11 cellular contexts compared by ENCODE assay signal in genomic region chr2:43159797-43160196, GRCh38.
DNase-seq lines count a peak whose midpoint lies in the region; ATAC-seq and TF ChIP-seq lines count a peak whose summit lies in the region.
"Had no signal": no experiment of that assay in that cellular context is flagged by ENCODE, and none has a peak within 500 bp of the region (broad histone marks: within the 10 kb centered on the region; RNA-seq: fewer than 3 reads in every experiment).

No MANE protein-coding gene starts in this region.

- ATAC-seq in DND-41 (ENCODE audit: insufficient read depth, low read depth): no peak
- no peak for ATAC-seq in foreskin keratinocyte
- no peak for ATAC-seq in GM21423 (IDR thresholded peaks at IDR 0.05; ENCODE audit: unreplicated experiment)
- ATAC-seq in activated CD4-positive, CD25-positive, alpha-beta regulatory T cell treated with anti-CD3 and anti-CD28 coated beads, Interleukin-2, amount 50 U/mL, for 24 hours: no peak

- TF ChIP-seq CTCF in DND-41 (IDR thresholded peaks at IDR 0.05; ENCODE audit: borderline replicate concordance, extremely low read depth, low read length, poor library complexity, severe bottlenecking) (no peak), Peyer's patch (IDR thresholded peaks at IDR 0.05) (no peak), foreskin keratinocyte (conservative IDR thresholded peaks at IDR 0.05) (no peak)

- H3K4me1 ChIP-seq in DND-41 (ENCODE audit: insufficient read depth, low read length) (peaks cover 43% of the 10 kb centered on the region), Peyer's patch (peaks cover 23 to 34% (median 28%) of the 10 kb centered on the region in 4 donors), foreskin keratinocyte (peaks cover 29% of the 10 kb centered on the region), skeletal muscle satellite cell (ENCODE audit: control insufficient read depth, insufficient read depth, low read length) (peaks cover 33% of the 10 kb centered on the region)

- H3K4me3 ChIP-seq in DND-41 (ENCODE audit: low read depth in 1 of 2, low read length in 2 of 2) (peak overlapping the region in 1 of 2 experiments; percentile 45; a peak in 1 of 4 replicates), Peyer's patch (no peak overlapping the region), skeletal muscle satellite cell (ENCODE audit: low read length) (no peak overlapping the region)

- DNase-seq in DND-41: no peak
- no peak for DNase-seq in Peyer's patch
- no peak for DNase-seq in foreskin keratinocyte
- no peak for DNase-seq in SIG-M5 treated with dmso at 0.1 percent for 504 hours (lab: John Stamatoyannopoulos, UW; ENCODE audit: unreplicated experiment)
- no peak for DNase-seq in stimulated activated CD4-positive, alpha-beta T cell treated with anti-CD3 and anti-CD28 coated beads, Interleukin-4, amount 100 ng/mL, for 4 hours
- DNase-seq: GOT3; OCI-M1; stimulated activated CD4-positive, alpha-beta T cell treated with anti-CD3 and anti-CD28 coated beads, Interleukin-12 subunit alpha, Interleukin-12 subunit beta, amount 100 ng/mL, for 4 hours had no signal

- peak overlapping the region; percentile 97 for H3K27ac ChIP-seq in DND-41 (ENCODE audit: low read length)
- H3K27ac ChIP-seq in Peyer's patch: peak overlapping the region; percentile 84 to 98 (median 91)
- peak overlapping the region; percentile 92 for H3K27ac ChIP-seq in foreskin keratinocyte

- H3K9me3 ChIP-seq in DND-41 (ENCODE audit: insufficient read depth, low read length, severe bottlenecking) (no peaks in the 10 kb centered on the region), Peyer's patch (no peaks in the 10 kb centered on the region), skeletal muscle satellite cell (replicated peaks; ENCODE audit: low read length) (no peaks in the 10 kb centered on the region)

- 0 out of 2 replicates have a peak overlapping the region, but pooled peaks have one; percentile 19 for H2AFZ ChIP-seq in DND-41 (ENCODE audit: low read depth, low read length)

- H3K9ac ChIP-seq in DND-41 (ENCODE audit: low read depth, low read length) (peak overlapping the region; percentile 61), skeletal muscle satellite cell (ENCODE audit: low read depth, low read length) (peak overlapping the region; percentile 77)

- H3K79me2 ChIP-seq in DND-41 (ENCODE audit: insufficient read depth, low read length): no peaks in the 10 kb centered on the region

- H3K36me3 ChIP-seq in DND-41 (ENCODE audit: insufficient read depth, low read length) (no peaks in the 10 kb centered on the region), Peyer's patch (no peaks in the 10 kb centered on the region), skeletal muscle satellite cell (ENCODE audit: insufficient read depth, low read length) (no peaks in the 10 kb centered on the region)

- H3K27me3 ChIP-seq in DND-41 (ENCODE audit: insufficient read depth, low read length, poor library complexity) (no peaks in the 10 kb centered on the region), Peyer's patch (no peaks in the 10 kb centered on the region), foreskin keratinocyte (no peaks in the 10 kb centered on the region), skeletal muscle satellite cell (ENCODE audit: control insufficient read depth, insufficient read depth, low read length) (no peaks in the 10 kb centered on the region)

- peak overlapping the region; percentile 56 for H3K4me2 ChIP-seq in DND-41 (ENCODE audit: insufficient read depth, low read length)
- H3K4me2 ChIP-seq in skeletal muscle satellite cell (ENCODE audit: low read length): peak overlapping the region; percentile 67

- TF ChIP-seq POLR2A in Peyer's patch (IDR thresholded peaks at IDR 0.05): no peak

- H4K20me1 ChIP-seq in DND-41 (ENCODE audit: insufficient read depth, low read length): no peaks in the 10 kb centered on the region
